Comparison of ENCODE assay signal across 1 cellular context in the genomic region with DNA sequence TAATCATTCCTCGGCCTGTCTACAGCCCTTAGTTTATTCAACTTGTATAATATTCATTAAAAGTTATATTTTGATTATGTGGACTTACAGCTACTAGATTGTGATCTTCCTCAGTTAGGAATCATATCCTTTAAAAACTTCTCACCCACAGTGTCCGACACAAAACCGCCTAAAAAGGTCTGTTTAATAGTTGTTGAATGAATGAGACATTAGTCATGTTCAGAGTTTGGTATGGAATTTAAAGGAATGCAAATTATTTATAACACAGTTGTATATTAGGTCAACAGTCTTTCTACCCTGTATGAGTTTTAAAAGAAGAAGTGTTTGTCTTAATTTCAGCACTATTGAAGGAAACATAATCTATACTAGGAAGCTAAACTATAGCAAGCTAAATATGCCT.
TF ChIP-seq lines count a peak whose summit lies in the region.

No MANE protein-coding gene starts in this region.

TF ChIP-seq in HCT116, 20 proteins besides CTCF, POLR2A, EP300 and RAD21:
- TF ChIP-seq EZH2phosphoT487 (IDR thresholded peaks at IDR 0.05; ENCODE audit: borderline replicate concordance) (no peak), YY1 (IDR thresholded peaks at IDR 0.05; ENCODE audit: extremely low read depth, insufficient replicate concordance, low read depth, low read length) (no peak), ZFX (IDR thresholded peaks at IDR 0.05) (no peak)
- TF ChIP-seq, protein P1, sequence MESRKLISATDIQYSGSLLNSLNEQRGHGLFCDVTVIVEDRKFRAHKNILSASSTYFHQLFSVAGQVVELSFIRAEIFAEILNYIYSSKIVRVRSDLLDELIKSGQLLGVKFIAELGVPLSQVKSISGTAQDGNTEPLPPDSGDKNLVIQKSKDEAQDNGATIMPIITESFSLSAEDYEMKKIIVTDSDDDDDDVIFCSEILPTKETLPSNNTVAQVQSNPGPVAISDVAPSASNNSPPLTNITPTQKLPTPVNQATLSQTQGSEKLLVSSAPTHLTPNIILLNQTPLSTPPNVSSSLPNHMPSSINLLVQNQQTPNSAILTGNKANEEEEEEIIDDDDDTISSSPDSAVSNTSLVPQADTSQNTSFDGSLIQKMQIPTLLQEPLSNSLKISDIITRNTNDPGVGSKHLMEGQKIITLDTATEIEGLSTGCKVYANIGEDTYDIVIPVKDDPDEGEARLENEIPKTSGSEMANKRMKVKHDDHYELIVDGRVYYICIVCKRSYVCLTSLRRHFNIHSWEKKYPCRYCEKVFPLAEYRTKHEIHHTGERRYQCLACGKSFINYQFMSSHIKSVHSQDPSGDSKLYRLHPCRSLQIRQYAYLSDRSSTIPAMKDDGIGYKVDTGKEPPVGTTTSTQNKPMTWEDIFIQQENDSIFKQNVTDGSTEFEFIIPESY (IDR thresholded peaks at IDR 0.05; ENCODE audit: extremely low read depth, insufficient replicate concordance, low read length), result no peak
